In genomic region chr1:12145616-12146342, GRCh38 we compare ENCODE assay signal across 19 cellular contexts. TPM values are rescaled to one million over a fixed set of nuclear protein-coding genes. Genes with fewer than 3 reads are reported as not detected.
A peak's percentile ranks its signal among the peaks of the same experiment; 100 is the strongest.
DNase-seq lines count a peak whose midpoint lies in the region; ATAC-seq and TF ChIP-seq lines count a peak whose summit lies in the region.
"Had no signal": no experiment of that assay in that cellular context is flagged by ENCODE, and none has a peak within 500 bp of the region (broad histone marks: within the 10 kb centered on the region; RNA-seq: fewer than 3 reads in every experiment).

No MANE protein-coding gene starts in this region.

- H3K4me1 Mint-ChIP-seq in activated CD4-positive, alpha-beta T cell treated with anti-CD3 and anti-CD28 coated beads, Interleukin-2, amount 10 ng/mL, durations not matched to agents 7 days and 5 days, result peaks cover 73% of the 10 kb centered on the region
- H3K4me1 Mint-ChIP-seq in endothelial cell (ENCODE audit: unreplicated experiment), result peaks cover 61% of the 10 kb centered on the region

- no peaks in the 10 kb centered on the region for H3K9me3 ChIP-seq in gastrocnemius medialis
- H3K9me3 ChIP-seq: A549 had no signal

- peaks cover 8 to 23% of the 10 kb centered on the region in 2 donors for H3K4me1 ChIP-seq in gastrocnemius medialis

- no peak overlapping the region for H3K4me3 ChIP-seq in gastrocnemius medialis
- H3K4me3 ChIP-seq: A549, lung, sigmoid colon had no signal

- no peak for TF ChIP-seq CTCF in endothelial cell (IDR thresholded peaks at IDR 0.05; ENCODE audit: unreplicated experiment)
- TF ChIP-seq CTCF in gastrocnemius medialis (IDR thresholded peaks at IDR 0.05 in 4 of 5, conservative IDR thresholded peaks at IDR 0.05 in 1 of 5), result no peak

- no peak overlapping the region for H3K4me3 Mint-ChIP-seq in activated CD4-positive, alpha-beta T cell treated with anti-CD3 and anti-CD28 coated beads, Interleukin-2, amount 10 ng/mL, durations not matched to agents 7 days and 5 days
- H3K4me3 Mint-ChIP-seq in endothelial cell (ENCODE audit: unreplicated experiment), result no peak overlapping the region
- H3K4me3 Mint-ChIP-seq: activated naive CD8-positive, alpha-beta T cell treated with anti-CD3 and anti-CD28 coated beads for 36 hours; neural crest cell had no signal

- no peaks in the 10 kb centered on the region for H3K36me3 ChIP-seq in gastrocnemius medialis
- H3K36me3 ChIP-seq: sigmoid colon had no signal

- no peak for DNase-seq in activated CD4-positive, alpha-beta T cell treated with anti-CD3 and anti-CD28 coated beads, Interleukin-2, amount 10 ng/mL, durations not matched to agents 7 days and 5 days
- no peak for DNase-seq in activated CD4-positive, alpha-beta T cell treated with anti-CD3 and anti-CD28 coated beads, Interleukin-2, amount 50 U/mL, for 1 hour
- no peak for DNase-seq in endothelial cell (ENCODE audit: low spot score)
- no peak for DNase-seq in gastrocnemius medialis
- no peak for DNase-seq in COR-L47 (lab: John Stamatoyannopoulos, UW)
- DNase-seq in DMS 273 treated with DMSO at 0.1 percent for 48 hours (lab: John Stamatoyannopoulos, UW), result no peak
- no peak for DNase-seq in activated CD4-positive, CD25-positive, alpha-beta regulatory T cell (lab: John Stamatoyannopoulos, UW)
- DNase-seq: activated naive CD8-positive, alpha-beta T cell treated with anti-CD3 and anti-CD28 coated beads for 36 hours; effector memory CD4-positive, alpha-beta T cell; NCI-H2029 treated with DMSO at 0.1 percent for 48 hours; NCI-H526 treated with DMSO at 0.1 percent for 48 hours; PC-3; sigmoid colon; stimulated activated CD4-positive, alpha-beta T cell treated with anti-CD3 and anti-CD28 coated beads, Interleukin-2, amount 100 ng/mL, for 48 hours had no signal

- intact Hi-C loops in gastrocnemius medialis (cut with DNase I; ENCODE audit: low total_unique reads), result no loop called here

- H3K27me3 ChIP-seq in gastrocnemius medialis, result no peaks in the 10 kb centered on the region
- H3K27me3 ChIP-seq: sigmoid colon had no signal

- POLR2A ChIA-PET in activated CD4-positive, alpha-beta T cell treated with anti-CD3 and anti-CD28 coated beads, Interleukin-2, amount 10 ng/mL, durations not matched to agents 7 days and 5 days (lab: Charles Lee), result interaction anchor here (0.6 kb wide), 1 partner anchor 236 kb away, joined by 3 read pairs; no protein-coding TSS in a partner anchor

- H3K27ac Mint-ChIP-seq in activated CD4-positive, alpha-beta T cell treated with anti-CD3 and anti-CD28 coated beads, Interleukin-2, amount 10 ng/mL, durations not matched to agents 7 days and 5 days, result peak overlapping the region; percentile 99
- peak overlapping the region; percentile 96 for H3K27ac Mint-ChIP-seq in endothelial cell (ENCODE audit: unreplicated experiment)

- H3K27ac ChIP-seq in gastrocnemius medialis, result peak overlapping the region in 3 of 4 donors; percentile 65 to 71 (median 70)
- H3K27ac ChIP-seq: A549 had no signal

- TF ChIP-seq POLR2A in GM18951 (IDR thresholded peaks at IDR 0.05; ENCODE audit: extremely low read depth, insufficient read depth, insufficient read length), result peak; percentile 6
- TF ChIP-seq POLR2A in gastrocnemius medialis (IDR thresholded peaks at IDR 0.05), result no peak

- in situ Hi-C loops in GM18951 (cut with MboI; ENCODE audit: low sequenced_read_pairs, unreplicated experiment) (no loop called here), gastrocnemius medialis (cut with MboI; ENCODE audit: low sequenced_read_pairs in 4 of 4) (no loop called here)

- CTCF ChIA-PET in activated CD4-positive, alpha-beta T cell treated with anti-CD3 and anti-CD28 coated beads, Interleukin-2, amount 10 ng/mL, durations not matched to agents 7 days and 5 days (lab: Charles Lee), result interaction anchor here (1.2 to 3.6 kb wide), 6 partner anchors 9 to 21 kb away, joined by 3 to 19 read pairs (median 5); no protein-coding TSS in a partner anchor

- H3K36me3 Mint-ChIP-seq in activated CD4-positive, alpha-beta T cell treated with anti-CD3 and anti-CD28 coated beads, Interleukin-2, amount 10 ng/mL, durations not matched to agents 7 days and 5 days (ENCODE audit: low read depth), result peaks cover 13% of the 10 kb centered on the region
- H3K36me3 Mint-ChIP-seq in endothelial cell (ENCODE audit: low read depth, unreplicated experiment), result no peaks in the 10 kb centered on the region

- H3K27me3 Mint-ChIP-seq in activated CD4-positive, alpha-beta T cell treated with anti-CD3 and anti-CD28 coated beads, Interleukin-2, amount 10 ng/mL, durations not matched to agents 7 days and 5 days, result no peaks in the 10 kb centered on the region
- H3K27me3 Mint-ChIP-seq in endothelial cell (ENCODE audit: unreplicated experiment), result peaks cover 14% of the 10 kb centered on the region
- H3K27me3 Mint-ChIP-seq: activated naive CD8-positive, alpha-beta T cell treated with anti-CD3 and anti-CD28 coated beads for 36 hours had no signal

- peaks cover 9% of the 10 kb centered on the region for H3K9me3 Mint-ChIP-seq in activated CD4-positive, alpha-beta T cell treated with anti-CD3 and anti-CD28 coated beads, Interleukin-2, amount 10 ng/mL, durations not matched to agents 7 days and 5 days
- no peaks in the 10 kb centered on the region for H3K9me3 Mint-ChIP-seq in endothelial cell (ENCODE audit: unreplicated experiment)
- H3K9me3 Mint-ChIP-seq: neural crest cell had no signal

- ATAC-seq in gastrocnemius medialis, result no peak
- ATAC-seq: A549, PC-3, SK-N-SH treated with all-trans-retinoic acid at 6 μM for 48 hours had no signal

RNA-seq across cellular contexts. Expression of gene TNFRSF1B, which starts 21.0 kb away (rescaled TPM):
- total RNA-seq in activated CD4-positive, alpha-beta T cell treated with anti-CD3 and anti-CD28 coated beads, Interleukin-2, amount 10 ng/mL, durations not matched to agents 7 days and 5 days, result 100 to 1,000 TPM; 167 to 190 TPM
- total RNA-seq in endothelial cell (ENCODE audit: unreplicated experiment) (142 TPM), gastrocnemius medialis (10 to 100 TPM; 14.0 to 29.5 (median 18.8) TPM)
